In the genomic region with DNA sequence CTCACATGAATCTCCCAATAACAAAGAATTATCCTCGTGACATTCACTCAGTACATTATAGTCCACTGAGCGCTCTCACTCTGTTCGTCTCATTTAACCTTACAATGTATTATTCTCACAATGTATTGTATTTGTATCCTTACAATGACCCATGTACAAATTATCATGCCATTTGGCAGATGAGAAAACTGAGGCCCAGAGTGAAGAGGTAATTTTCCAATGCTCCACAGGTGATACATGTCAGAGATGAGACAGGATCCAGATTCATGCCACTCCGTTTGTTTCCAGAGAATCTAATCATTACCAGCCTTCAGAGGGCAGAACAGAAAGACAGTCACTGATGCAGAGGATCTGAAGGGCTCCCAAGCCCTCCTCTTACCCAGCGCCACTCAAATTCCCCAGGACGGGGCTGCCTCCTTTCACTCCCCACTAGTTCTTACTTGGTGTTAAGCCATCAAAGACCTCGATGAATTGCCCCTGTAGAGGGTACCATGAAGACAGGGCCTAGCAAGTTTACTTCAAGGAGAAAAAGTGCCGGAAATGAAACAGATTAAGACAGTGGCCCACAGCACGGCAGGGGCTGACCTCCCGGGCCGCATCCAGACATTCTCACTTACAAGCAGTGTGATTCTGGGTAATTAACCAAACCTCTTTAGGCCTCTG, we compare ENCODE assay signal across 22 cellular contexts.
"Had no signal": no experiment of that assay in that cellular context is flagged by ENCODE, and none has a peak within 500 bp of the region (broad histone marks: within the 10 kb centered on the region; RNA-seq: fewer than 3 reads in every experiment).

No MANE protein-coding gene starts in this region.

- H3K27me3 ChIP-seq: foreskin keratinocyte, heart right ventricle, upper lobe of left lung, vagina had no signal

- ATAC-seq: activated CD8-positive, alpha-beta T cell treated with anti-CD3 and anti-CD28 coated beads for 36 hours; activated naive CD8-positive, alpha-beta T cell treated with anti-CD3 and anti-CD28 coated beads, Interleukin-2, amount 50 U/mL, for 24 hours; activated T-cell treated with anti-CD3 and anti-CD28 coated beads, Interleukin-2, amount 50 U/mL, for 4 hours; activated T-helper 17 cell treated with anti-CD3 and anti-CD28 coated beads, Interleukin-2, amount 50 U/mL, for 72 hours; heart right ventricle; right cardiac atrium; stimulated activated naive CD8-positive, alpha-beta T cell treated with anti-CD3 and anti-CD28 coated beads, Interleukin-15, Interleukin-2, amounts not matched to agents 100 U/mL and 50 U/mL, for 24 hours had no signal

- H3K27ac ChIP-seq: foreskin keratinocyte, heart right ventricle, left ventricle myocardium inferior, thoracic aorta, upper lobe of left lung, vagina had no signal

- H3K36me3 ChIP-seq: heart right ventricle, left ventricle myocardium inferior, thoracic aorta, upper lobe of left lung, vagina had no signal

- FAIRE-seq: endothelial cell of umbilical vein had no signal

- DNase-seq: activated B cell treated with CpG ODN at 0.5 μM for 24 hours; activated CD4-positive, alpha-beta T cell treated with anti-CD3 and anti-CD28 coated beads, Interleukin-2, amount 50 U/mL, for 1 hour; activated CD8-positive, alpha-beta T cell treated with anti-CD3 and anti-CD28 coated beads for 36 hours; activated gamma-delta T cell treated with Interleukin-2 at 50 U/mL for 16 hours; activated naive CD8-positive, alpha-beta T cell treated with anti-CD3 and anti-CD28 coated beads, Interleukin-2, amount 50 U/mL, for 24 hours; activated T-cell treated with anti-CD3 and anti-CD28 coated beads, Interleukin-2, amount 50 U/mL, for 4 hours; amygdala; caudate nucleus; foreskin keratinocyte; heart right ventricle; left ventricle myocardium inferior; naive B cell; nucleus accumbens; posterior cingulate gyrus; right cardiac atrium; stimulated activated CD4-positive, alpha-beta T cell treated with anti-CD3 and anti-CD28 coated beads, Interleukin-2, amount 100 ng/mL, for 48 hours; stimulated activated naive CD8-positive, alpha-beta T cell treated with anti-CD3 and anti-CD28 coated beads, Interleukin-15, Interleukin-2, amounts not matched to agents 100 U/mL and 50 U/mL, for 24 hours; upper lobe of left lung had no signal

- H3K4me1 ChIP-seq: vagina had no signal

- H3K9me3 ChIP-seq: heart right ventricle, left ventricle myocardium inferior, thoracic aorta, upper lobe of left lung, vagina had no signal

- H3K4me3 ChIP-seq: heart right ventricle, left ventricle myocardium inferior, thoracic aorta, upper lobe of left lung, vagina had no signal
